1 cellular context compared by ENCODE assay signal in the genomic region with DNA sequence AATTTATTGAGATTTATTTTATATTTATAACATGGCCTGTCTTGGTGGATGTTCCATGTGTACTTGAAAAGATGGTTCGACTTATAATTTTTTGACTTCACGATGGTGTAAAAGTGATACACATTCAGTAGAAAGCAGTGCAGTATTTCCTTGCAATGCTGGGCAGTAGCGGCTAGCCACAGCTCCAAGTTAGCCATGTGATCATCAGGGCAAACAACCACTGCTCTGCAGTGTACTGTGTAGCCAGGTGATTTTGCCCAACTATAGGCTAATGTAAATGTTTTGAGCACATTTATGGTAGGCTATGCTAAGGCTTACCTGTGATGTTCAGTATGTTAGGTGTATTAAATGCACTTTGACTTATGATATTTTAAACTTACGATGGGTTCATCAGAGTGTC.
TF ChIP-seq lines count a peak whose summit lies in the region.

No MANE protein-coding gene starts in this region.

TF ChIP-seq in IMR-90, 13 proteins besides CTCF, POLR2A, EP300 and RAD21 (continued from another document):
- TF ChIP-seq, protein P1, sequence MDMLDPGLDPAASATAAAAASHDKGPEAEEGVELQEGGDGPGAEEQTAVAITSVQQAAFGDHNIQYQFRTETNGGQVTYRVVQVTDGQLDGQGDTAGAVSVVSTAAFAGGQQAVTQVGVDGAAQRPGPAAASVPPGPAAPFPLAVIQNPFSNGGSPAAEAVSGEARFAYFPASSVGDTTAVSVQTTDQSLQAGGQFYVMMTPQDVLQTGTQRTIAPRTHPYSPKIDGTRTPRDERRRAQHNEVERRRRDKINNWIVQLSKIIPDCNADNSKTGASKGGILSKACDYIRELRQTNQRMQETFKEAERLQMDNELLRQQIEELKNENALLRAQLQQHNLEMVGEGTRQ (IDR thresholded peaks at IDR 0.05; ENCODE audit: low read depth, low read length), result no peak
- TF ChIP-seq, protein P2, sequence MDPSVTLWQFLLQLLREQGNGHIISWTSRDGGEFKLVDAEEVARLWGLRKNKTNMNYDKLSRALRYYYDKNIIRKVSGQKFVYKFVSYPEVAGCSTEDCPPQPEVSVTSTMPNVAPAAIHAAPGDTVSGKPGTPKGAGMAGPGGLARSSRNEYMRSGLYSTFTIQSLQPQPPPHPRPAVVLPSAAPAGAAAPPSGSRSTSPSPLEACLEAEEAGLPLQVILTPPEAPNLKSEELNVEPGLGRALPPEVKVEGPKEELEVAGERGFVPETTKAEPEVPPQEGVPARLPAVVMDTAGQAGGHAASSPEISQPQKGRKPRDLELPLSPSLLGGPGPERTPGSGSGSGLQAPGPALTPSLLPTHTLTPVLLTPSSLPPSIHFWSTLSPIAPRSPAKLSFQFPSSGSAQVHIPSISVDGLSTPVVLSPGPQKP (IDR thresholded peaks at IDR 0.05; ENCODE audit: borderline replicate concordance, low read depth, low read length), result no peak
- no peak for TF ChIP-seq RFX5 (IDR thresholded peaks at IDR 0.05; ENCODE audit: low read depth, low read length)
